ENCODE assay signal across 28 cellular contexts in the genomic region with DNA sequence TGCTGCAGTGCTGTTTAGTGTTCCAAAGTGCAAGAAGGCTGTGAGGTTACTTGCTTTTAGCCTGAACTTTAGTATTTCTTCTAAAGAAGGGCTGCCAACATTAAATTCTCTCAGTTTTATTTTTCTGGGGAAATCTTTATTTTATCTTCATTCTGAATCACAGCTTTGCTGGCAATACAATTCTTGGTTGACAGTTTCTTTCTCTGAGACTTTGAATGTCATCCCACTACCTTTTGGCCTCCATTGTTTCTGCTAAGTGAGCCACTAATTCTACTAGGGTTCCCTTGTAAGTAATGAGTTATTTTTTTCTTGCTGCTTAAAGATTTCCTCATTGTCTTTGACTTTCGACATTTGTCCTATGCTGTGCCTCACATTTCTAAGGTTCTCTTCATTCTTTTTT.
"Had no signal": no experiment of that assay in that cellular context is flagged by ENCODE, and none has a peak within 500 bp of the region (broad histone marks: within the 10 kb centered on the region; RNA-seq: fewer than 3 reads in every experiment).

No MANE protein-coding gene starts in this region.

- H3K4me1 ChIP-seq: left ventricle myocardium inferior, neural progenitor cell, parathyroid adenoma, right atrium auricular region, stomach, testis, transverse colon, upper lobe of left lung, vagina had no signal

- H3K36me3 ChIP-seq: neural progenitor cell, thyroid gland had no signal

- H3K9me3 ChIP-seq: neutrophil, testis, thyroid gland, vagina had no signal

- H3K27me3 Mint-ChIP-seq: naive B cell; progenitor cell of endocrine pancreas; stimulated activated naive B cell treated with anti-CD40 and anti-IgM and Interleukin-4, amounts not matched to agents 10 μg/mL and 1 μg/mL and 100 μg/mL, for 72 hours had no signal

- H3K27ac ChIP-seq: left ventricle myocardium inferior, neural progenitor cell, neutrophil, parathyroid adenoma, right atrium auricular region, skin epidermis, stomach, testis, thyroid gland, transverse colon, upper lobe of left lung, vagina had no signal

- H3K79me2 ChIP-seq: parathyroid adenoma had no signal

- H3K4me3 ChIP-seq: left ventricle myocardium inferior, lung, neural progenitor cell, right atrium auricular region, skin epidermis, stomach, testis, thyroid gland, transverse colon, upper lobe of left lung, vagina had no signal

- H3K27me3 ChIP-seq: neural progenitor cell, neutrophil, right atrium auricular region, stomach, testis, thyroid gland, transverse colon, upper lobe of left lung, vagina had no signal

- H3K9ac ChIP-seq: neural progenitor cell, parathyroid adenoma had no signal

- H3K27ac Mint-ChIP-seq: mesothelial cell of epicardium; naive B cell; natural killer cell; nephron progenitor cell; neural progenitor cell; progenitor cell of endocrine pancreas; stimulated activated naive B cell treated with anti-CD40 and anti-IgM and Interleukin-4, amounts not matched to agents 10 μg/mL and 1 μg/mL and 100 μg/mL, for 72 hours had no signal

- H3K4me1 Mint-ChIP-seq: mesothelial cell of epicardium; nephron progenitor cell; neural progenitor cell; stimulated activated naive B cell treated with anti-CD40 and anti-IgM and Interleukin-4, amounts not matched to agents 10 μg/mL and 1 μg/mL and 100 μg/mL, for 72 hours had no signal

- ATAC-seq: natural killer cell; sciatic nerve; stimulated activated naive B cell treated with anti-CD40 and anti-IgM and Interleukin-4, amounts not matched to agents 10 μg/mL and 1 μg/mL and 100 μg/mL, for 72 hours; stimulated activated naive CD8-positive, alpha-beta T cell treated with anti-CD3 and anti-CD28 coated beads, Interleukin-15, Interleukin-2, amounts not matched to agents 100 U/mL and 50 U/mL, for 24 hours had no signal

- H3K4me3 Mint-ChIP-seq: mesothelial cell of epicardium; naive B cell; natural killer cell; nephron progenitor cell; neural progenitor cell; stimulated activated naive B cell treated with anti-CD40 and anti-IgM and Interleukin-4, amounts not matched to agents 10 μg/mL and 1 μg/mL and 100 μg/mL, for 72 hours had no signal

- H2AFZ ChIP-seq: neural progenitor cell, parathyroid adenoma had no signal

- H3K4me2 ChIP-seq: neural progenitor cell had no signal

- DNase-seq: islet precursor cell; left ventricle myocardium inferior; mesendoderm; naive B cell; natural killer cell; nephron progenitor cell; occipital lobe; stimulated activated CD4-positive, alpha-beta T cell treated with anti-CD3 and anti-CD28 coated beads, Interleukin-12 subunit alpha, Interleukin-12 subunit beta, amount 100 ng/mL, for 4 hours; stimulated activated CD4-positive, alpha-beta T cell treated with anti-CD3 and anti-CD28 coated beads, Interleukin-15, amount 100 ng/mL, for 24 hours; stimulated activated CD4-positive, alpha-beta T cell treated with anti-CD3 and anti-CD28 coated beads, Interleukin-2, amount 100 ng/mL, for 24 hours; stimulated activated CD4-positive, alpha-beta T cell treated with anti-CD3 and anti-CD28 coated beads, Interleukin-4, amount 100 ng/mL, for 1 hour; stimulated activated naive B cell treated with anti-CD40 and anti-IgM and Interleukin-4, amounts not matched to agents 10 μg/mL and 1 μg/mL and 100 μg/mL, for 72 hours; stimulated activated naive CD8-positive, alpha-beta T cell treated with anti-CD3 and anti-CD28 coated beads, Interleukin-15, Interleukin-2, amounts not matched to agents 100 U/mL and 50 U/mL, for 24 hours; stomach; testis; thyroid gland; transverse colon; upper lobe of left lung had no signal
